ENCODE assay signal across 16 cellular contexts in the genomic region with DNA sequence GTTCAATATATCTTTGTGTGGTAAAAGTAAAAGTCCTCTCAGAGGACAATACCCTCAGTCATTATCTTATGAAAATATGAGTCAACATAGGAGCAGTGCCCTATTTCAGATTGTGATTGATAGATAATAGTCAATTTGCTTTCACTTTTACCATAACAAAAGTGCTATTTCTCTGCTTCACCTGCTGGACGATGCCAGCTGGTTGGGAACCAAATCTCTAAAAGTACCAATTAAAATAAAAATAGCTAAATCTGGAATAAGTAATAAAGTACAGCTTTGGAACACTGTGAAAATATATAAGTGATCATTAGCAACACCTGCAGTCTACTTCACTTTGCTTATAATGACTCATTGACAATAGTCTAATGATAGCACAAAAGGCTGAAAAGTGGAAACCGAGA.
A peak's percentile ranks its signal among the peaks of the same experiment; 100 is the strongest.
DNase-seq lines count a peak whose midpoint lies in the region; ATAC-seq lines count a peak whose summit lies in the region.
"Had no signal": no experiment of that assay in that cellular context is flagged by ENCODE, and none has a peak within 500 bp of the region (broad histone marks: within the 10 kb centered on the region; RNA-seq: fewer than 3 reads in every experiment).

No MANE protein-coding gene starts in this region.

- no peak overlapping the region for H3K4me3 ChIP-seq in MG63
- H3K4me3 ChIP-seq: cardiac muscle cell, hepatocyte had no signal

- H3K27me3 ChIP-seq in MG63: no peaks in the 10 kb centered on the region
- H3K27me3 ChIP-seq: cardiac muscle cell, hepatocyte had no signal

- DNase-seq in ureter (ENCODE audit: low spot score) (no peak), HT-29 (ENCODE audit: low spot score) (no peak), MG63 (no peak)
- no peak for DNase-seq in central memory CD4-positive, alpha-beta T cell
- DNase-seq: activated CD4-positive, alpha-beta T cell treated with anti-CD3 and anti-CD28 coated beads, Interleukin-2, amount 50 U/mL, for 48 hours; activated T-cell treated with anti-CD3 and anti-CD28 coated beads, Interleukin-2, amount 50 U/mL, for 48 hours; effector CD8-positive, alpha-beta T cell; NCI-H2081 treated with DMSO at 0.1 percent for 48 hours; NCI-H69; right cardiac atrium had no signal

- H3K9me3 ChIP-seq in MG63: no peaks in the 10 kb centered on the region

- no peaks in the 10 kb centered on the region for H3K36me3 ChIP-seq in MG63
- H3K36me3 ChIP-seq: cardiac muscle cell had no signal

- ATAC-seq in GM18511 (IDR thresholded peaks at IDR 0.05; ENCODE audit: unreplicated experiment) (peak; percentile 81), GM19463 (IDR thresholded peaks at IDR 0.05; ENCODE audit: unreplicated experiment) (peak; percentile 66), HG02852 (IDR thresholded peaks at IDR 0.05; ENCODE audit: unreplicated experiment) (peak; percentile 67), HG03439 (IDR thresholded peaks at IDR 0.05; ENCODE audit: unreplicated experiment) (peak; percentile 89)
- ATAC-seq: right cardiac atrium had no signal
